7 cellular contexts compared by ENCODE assay signal in genomic region chr5:117454716-117455212, GRCh38.
A peak's percentile ranks its signal among the peaks of the same experiment; 100 is the strongest.
DNase-seq lines count a peak whose midpoint lies in the region; ATAC-seq, FAIRE-seq and TF ChIP-seq lines count a peak whose summit lies in the region.

No MANE protein-coding gene starts in this region.

- H2AFZ ChIP-seq in KMS-11 (ENCODE audit: low read depth), result peak overlapping the region; percentile 87

- TF ChIP-seq CTCF in GM12875 (IDR thresholded peaks at IDR 0.05; ENCODE audit: borderline replicate concordance, insufficient read depth, low read depth, low read length) (peak; percentile 82), KMS-11 (conservative IDR thresholded peaks at IDR 0.05; ENCODE audit: low read depth, low read length) (peak; percentile 93), bronchial epithelial cell (IDR thresholded peaks at IDR 0.05; ENCODE audit: insufficient read depth, low read length, severe bottlenecking) (peak; percentile 76)

- H3K4me2 ChIP-seq in KMS-11, result peak overlapping the region; percentile 45

- H3K9me3 Mint-ChIP-seq in T-cell, result no peaks in the 10 kb centered on the region

- H3K27me3 ChIP-seq in KMS-11 (ENCODE audit: insufficient read depth, low read depth) (no peaks in the 10 kb centered on the region), bronchial epithelial cell (ENCODE audit: control insufficient read depth, insufficient read depth, low read length) (no peaks in the 10 kb centered on the region)

- H3K79me2 ChIP-seq in KMS-11 (ENCODE audit: insufficient read depth, low read depth), result no peaks in the 10 kb centered on the region

- FAIRE-seq in bronchial epithelial cell (lab: Jason Lieb, UNC), result no peak

- ATAC-seq in T-cell (replicated peaks in 1 of 4), result peak; percentile 51 to 67 (median 58)

- CTCF ChIA-PET in T-cell (lab: Charles Lee), result interaction anchor here (0.5 to 1.2 kb wide), 5 partner anchors 11 to 1501 kb away, joined by 3 to 9 read pairs (median 4); no protein-coding TSS in a partner anchor

- no peaks in the 10 kb centered on the region for H4K20me1 ChIP-seq in KMS-11 (ENCODE audit: insufficient read depth)

- H3K27ac Mint-ChIP-seq in T-cell, result no peak overlapping the region

- H3K27ac ChIP-seq in KMS-11, result no peak overlapping the region

- no peak overlapping the region for H3K4me3 ChIP-seq in GM12875 (ENCODE audit: low read depth, low read length)
- no peak overlapping the region for H3K4me3 ChIP-seq in KMS-11 (IDR thresholded peaks at IDR 0.05; ENCODE audit: insufficient read depth, low read depth, low read length)
- peak overlapping the region; percentile 41 for H3K4me3 ChIP-seq in bronchial epithelial cell (ENCODE audit: low read depth, low read length)

- H3K27me3 Mint-ChIP-seq in T-cell, result peaks cover 0 to 4% of the 10 kb centered on the region in 2 donors

- H3K9ac ChIP-seq in KMS-11, result no peak overlapping the region; the same call in 1 of the 2 replicates

- peak; percentile 64 for DNase-seq in H4 (ENCODE audit: low spot score)
- peak in 26 of 34 experiments; percentile 2 to 39 (median 16) for DNase-seq in T-cell
- DNase-seq in bronchial epithelial cell (ENCODE audit: low read depth), result peak; percentile 57
- peak; percentile 71 for DNase-seq in left kidney (ENCODE audit: low read depth, low spot score)
- peak; percentile 14 for DNase-seq in stimulated activated naive CD4-positive, alpha-beta T cell treated with Interleukin-2 at 50 U/mL for 16 hours (lab: John Stamatoyannopoulos, UW)

- H3K4me3 Mint-ChIP-seq in T-cell, result peak overlapping the region; percentile 52 to 60 (median 59)

- H3K36me3 ChIP-seq in KMS-11 (ENCODE audit: insufficient read depth) (no peaks in the 10 kb centered on the region), bronchial epithelial cell (ENCODE audit: control insufficient read depth, insufficient read depth, low read length) (no peaks in the 10 kb centered on the region)

- POLR2A ChIA-PET in T-cell (lab: Charles Lee), result no interaction called here

- peaks cover 3% of the 10 kb centered on the region for H3K4me1 ChIP-seq in KMS-11 (ENCODE audit: low read depth, poor library complexity, severe bottlenecking)

- H3K4me1 Mint-ChIP-seq in T-cell, result peaks cover 0 to 6% (median 6%) of the 10 kb centered on the region in 3 donors

- H3K36me3 Mint-ChIP-seq in T-cell, result no peaks in the 10 kb centered on the region

Comparison
In these comparisons a context has a peak if more than half of its experiments do, and no peak if none do; other contexts are left out.
1. DNase-seq: peak in every context shown above with its lines; median percentile 71 in left kidney; 64 in H4; 57 in bronchial epithelial cell; 16 in T-cell; 14 in stimulated activated naive CD4-positive, alpha-beta T cell treated with Interleukin-2 at 50 U/mL for 16 hours.